In the genomic region with DNA sequence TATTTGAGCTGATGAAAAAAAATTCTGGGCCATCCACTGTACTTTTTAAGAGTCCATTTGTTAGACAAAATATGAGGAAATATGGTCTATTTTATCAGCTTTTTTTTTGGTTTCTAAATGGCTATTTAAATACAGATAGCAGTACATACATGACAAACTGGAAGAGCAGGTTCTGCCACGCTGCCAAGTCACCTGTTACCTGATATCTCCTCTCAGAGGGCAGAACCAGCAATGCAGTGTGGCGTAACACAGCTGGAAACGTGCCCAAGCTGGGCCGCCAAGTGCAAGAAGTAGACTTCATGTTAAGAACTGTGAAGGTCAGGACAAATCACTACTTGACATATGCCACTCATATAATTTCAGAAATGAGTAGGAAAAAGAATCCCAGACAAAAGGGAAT, we compare ENCODE assay signal across 16 cellular contexts. TPM values are rescaled to one million over a fixed set of nuclear protein-coding genes. Genes with fewer than 3 reads are reported as not detected.
DNase-seq lines count a peak whose midpoint lies in the region; ATAC-seq and TF ChIP-seq lines count a peak whose summit lies in the region.
"Had no signal": no experiment of that assay in that cellular context is flagged by ENCODE, and none has a peak within 500 bp of the region (broad histone marks: within the 10 kb centered on the region; RNA-seq: fewer than 3 reads in every experiment).

No MANE protein-coding gene starts in this region.

- intact Hi-C loops in body of pancreas (cut with DNase I), result no loop called here
- intact Hi-C loops in right cardiac atrium (cut with DNase I), result no loop called here

- H3K27me3 Mint-ChIP-seq in GM23338 (ENCODE audit: insufficient read depth, low read depth, poor library complexity), result peaks cover 58% of the 10 kb centered on the region
- peaks cover 55% of the 10 kb centered on the region for H3K27me3 Mint-ChIP-seq in neural progenitor cell (ENCODE audit: insufficient read depth, low read depth)

- H3K4me1 Mint-ChIP-seq in GM23338 (peaks cover 42% of the 10 kb centered on the region), neural progenitor cell (peaks cover 15% of the 10 kb centered on the region)

- no peaks in the 10 kb centered on the region for H3K9me3 ChIP-seq in body of pancreas
- H3K9me3 ChIP-seq in neural progenitor cell (ENCODE audit: low read depth), result no peaks in the 10 kb centered on the region
- no peaks in the 10 kb centered on the region for H3K9me3 ChIP-seq in right cardiac atrium (ENCODE audit: control insufficient read depth, low read length)

- H3K27ac ChIP-seq in GM23338 (ENCODE audit: low read depth) (no peak overlapping the region), body of pancreas (peak overlapping the region in 3 of 4 donors; percentile 37 to 68 (median 54)), neural progenitor cell (no peak overlapping the region), right cardiac atrium (ENCODE audit: low read length) (no peak overlapping the region)
- H3K27ac ChIP-seq: brain microvascular endothelial cell had no signal

- H3K79me2 ChIP-seq in GM23338 (replicated peaks; ENCODE audit: insufficient read depth), result no peaks in the 10 kb centered on the region
- H3K79me2 ChIP-seq in neural progenitor cell (ENCODE audit: low read depth), result no peaks in the 10 kb centered on the region

- no peaks in the 10 kb centered on the region for H3K9me2 ChIP-seq in GM23338 (ENCODE audit: insufficient read depth)

- TF ChIP-seq CTCF in GM23338 (conservative IDR thresholded peaks at IDR 0.05; ENCODE audit: low read depth in 2 of 2), result peak in 1 of 2 experiments; percentile 17; a peak in 1 of 4 replicates
- TF ChIP-seq CTCF in body of pancreas (IDR thresholded peaks at IDR 0.05), result peak in 2 of 7 experiments; percentile 13 to 31
- TF ChIP-seq CTCF in neural progenitor cell (IDR thresholded peaks at IDR 0.05), result no peak
- TF ChIP-seq CTCF in omental fat pad (IDR thresholded peaks at IDR 0.05), result no peak

- H3K27ac Mint-ChIP-seq in GM23338 (no peak overlapping the region), neural progenitor cell (no peak overlapping the region)

- no peaks in the 10 kb centered on the region for H3K36me3 ChIP-seq in GM23338 (ENCODE audit: insufficient read depth)
- H3K36me3 ChIP-seq in body of pancreas (replicated peaks in 1 of 2; ENCODE audit: insufficient read depth in 1 of 2, low read depth in 2 of 2), result no peaks in the 10 kb centered on the region
- H3K36me3 ChIP-seq in neural progenitor cell, result no peaks in the 10 kb centered on the region
- H3K36me3 ChIP-seq: brain microvascular endothelial cell had no signal

- H3K4me3 ChIP-seq in GM23338 (no peak overlapping the region), body of pancreas (no peak overlapping the region), neural progenitor cell (no peak overlapping the region), right cardiac atrium (ENCODE audit: low read length) (no peak overlapping the region)

- H3K4me1 ChIP-seq in GM23338 (ENCODE audit: insufficient read depth) (peaks cover 21% of the 10 kb centered on the region), body of pancreas (peaks cover 35% of the 10 kb centered on the region), neural progenitor cell (no peaks in the 10 kb centered on the region), right cardiac atrium (ENCODE audit: control insufficient read depth, insufficient read depth, low read length) (no peaks in the 10 kb centered on the region)

- H3K4me3 Mint-ChIP-seq in GM23338, result peak overlapping the region; percentile 53
- H3K4me3 Mint-ChIP-seq in neural progenitor cell, result peak overlapping the region; percentile 23

- H4K20me1 ChIP-seq in GM23338 (replicated peaks; ENCODE audit: insufficient read depth) (peaks cover 12% of the 10 kb centered on the region; the same call in 1 of the 2 replicates), neural progenitor cell (ENCODE audit: low read depth) (peaks cover 29% of the 10 kb centered on the region)

- H3K9ac ChIP-seq in neural progenitor cell, result no peak overlapping the region

- H3F3A ChIP-seq in GM23338 (replicated peaks; ENCODE audit: low read depth) (0 out of 2 replicates have a peak, but pooled peaks cover 4% of the 10 kb centered on the region), neural progenitor cell (ENCODE audit: low read depth) (peaks cover 4% of the 10 kb centered on the region)

- no peak overlapping the region for H2AFZ ChIP-seq in GM23338
- no peak overlapping the region for H2AFZ ChIP-seq in neural progenitor cell (replicated peaks)

- TF ChIP-seq POLR2A in body of pancreas (IDR thresholded peaks at IDR 0.05), result no peak

- 9 to 11% methylated on average over 4 of the region's 4 CpGs for WGBS in body of pancreas, 2 donors
- 75% methylated on average over 4 of the region's 4 CpGs for WGBS in right cardiac atrium

- H3K9me3 Mint-ChIP-seq in GM23338 (peaks cover 2% of the 10 kb centered on the region; the same call in 1 of the 3 replicates), neural progenitor cell (peaks cover 8% of the 10 kb centered on the region)

- ATAC-seq in GM23338, result no peak
- peak; percentile 99 for ATAC-seq in body of pancreas
- ATAC-seq in HG02588 (IDR thresholded peaks at IDR 0.05; ENCODE audit: unreplicated experiment), result no peak
- no peak for ATAC-seq in right cardiac atrium
- no peak for ATAC-seq in omental fat pad (ENCODE audit: low FRiP score)

- DNase-seq in GM23338 (ENCODE audit: low spot score) (peak; percentile 80), NCI-H2107 (lab: John Stamatoyannopoulos, UW) (peak; percentile 27), body of pancreas (peak; percentile 96 to 99 (median 97)), neural progenitor cell (ENCODE audit: low spot score) (no peak), right cardiac atrium (no peak), omental fat pad (ENCODE audit: low spot score) (no peak), HK-2 (ENCODE audit: unreplicated experiment) (no peak)
- DNase-seq: activated effector memory CD4-positive, alpha-beta T cell treated with Interleukin-2 at 50 U/mL for 16 hours; brain microvascular endothelial cell; hypothalamus; midbrain; OCI-M1 had no signal

- H3K36me3 Mint-ChIP-seq in GM23338 (ENCODE audit: low read depth) (no peaks in the 10 kb centered on the region), neural progenitor cell (no peaks in the 10 kb centered on the region)

- H3K4me2 ChIP-seq in GM23338 (peak overlapping the region; percentile 82), neural progenitor cell (no peak overlapping the region)

- H3K27me3 ChIP-seq in GM23338 (ENCODE audit: insufficient read depth), result peaks cover 62% of the 10 kb centered on the region
- H3K27me3 ChIP-seq in body of pancreas, result no peaks in the 10 kb centered on the region
- H3K27me3 ChIP-seq in neural progenitor cell, result peaks cover 77% of the 10 kb centered on the region
- H3K27me3 ChIP-seq in right cardiac atrium (ENCODE audit: control insufficient read depth, insufficient read depth), result peaks cover 4% of the 10 kb centered on the region

TF ChIP-seq in GM23338, 12 proteins besides CTCF, POLR2A, EP300 and RAD21 (continues in another document):
- no peak for TF ChIP-seq EZH2phosphoT487 (IDR thresholded peaks at IDR 0.05; ENCODE audit: unreplicated experiment)
- TF ChIP-seq NANOG (IDR thresholded peaks at IDR 0.05; ENCODE audit: borderline replicate concordance), result no peak

RNA-seq across cellular contexts. Expression of a gene that starts 8.1 kb away (rescaled TPM):
- 0.12 TPM in 1 of 2 replicates, not detected in the other for total RNA-seq in GM23338 (2014; rRNA removed; shearing (Covaris generic))
- polyA plus RNA-seq in GM23338 (2016; fragmentation: Nextera tagmentation; extraction: Ambion mirVana) (not detected in 2 replicates), right cardiac atrium (not detected)
- total RNA-seq in body of pancreas (1 to 10 TPM in 1 of 2 donors, not detected in 1; 1.3 TPM), neural progenitor cell (ENCODE audit: low replicate concordance) (not detected in 2 replicates), right cardiac atrium (not detected), omental fat pad (not detected)
- total RNA-seq: T-helper 1 cell treated with Interleukin-12 subunit alpha and Interleukin-12 subunit beta and Interleukin-4 antibody, amounts not matched to agents 30 ng/mL and 1 ng/mL, for 36 hours had no signal

RNA-seq across cellular contexts. Expression of a gene that starts 14.4 kb away (rescaled TPM):
- not detected in 2 replicates for total RNA-seq in GM23338 (2014; rRNA removed; shearing (Covaris generic))
- polyA plus RNA-seq in GM23338 (2016; fragmentation: Nextera tagmentation; extraction: Ambion mirVana) (0.21 TPM in 1 of 2 replicates, not detected in the other), right cardiac atrium (0.11 TPM)
- total RNA-seq in body of pancreas (10 to 100 TPM in 1 of 2 donors, 1 to 10 TPM in 1; 7.3 to 10.5 TPM), neural progenitor cell (ENCODE audit: low replicate concordance) (0.93 TPM in 1 of 2 replicates, not detected in the other), right cardiac atrium (under 1 TPM in 1 of 4 donors, not detected in 3; 0.14 TPM), omental fat pad (not detected)
- total RNA-seq: T-helper 1 cell treated with Interleukin-12 subunit alpha and Interleukin-12 subunit beta and Interleukin-4 antibody, amounts not matched to agents 30 ng/mL and 1 ng/mL, for 36 hours had no signal

RNA-seq across cellular contexts. Expression of a gene that starts 46.0 kb away (rescaled TPM):
- total RNA-seq in GM23338 (2014; rRNA removed; shearing (Covaris generic)), result not detected in 2 replicates
- polyA plus RNA-seq in GM23338 (2016; fragmentation: Nextera tagmentation; extraction: Ambion mirVana), result not detected in 2 replicates
- not detected for total RNA-seq in body of pancreas
- not detected in 2 replicates for total RNA-seq in neural progenitor cell (ENCODE audit: low replicate concordance)
- total RNA-seq in right cardiac atrium, result not detected
- polyA plus RNA-seq in right cardiac atrium, result not detected
- not detected for total RNA-seq in omental fat pad
- total RNA-seq: M059J had no signal
- polyA plus RNA-seq: BJ had no signal

RNA-seq across cellular contexts. Expression of a gene that starts 59.0 kb away (rescaled TPM):
- 52.1 and 64.4 TPM in 2 replicates for total RNA-seq in GM23338 (2014; rRNA removed; shearing (Covaris generic))
- 59.1 and 66.1 TPM in 2 replicates for polyA plus RNA-seq in GM23338 (2016; fragmentation: Nextera tagmentation; extraction: Ambion mirVana)
- total RNA-seq in body of pancreas, result 1 to 10 TPM in 1 of 2 donors, under 1 TPM in 1; 0.99 to 6.7 TPM
- 84.3 and 132 TPM in 2 replicates for total RNA-seq in neural progenitor cell (ENCODE audit: low replicate concordance)
- total RNA-seq in right cardiac atrium, result 10 to 100 TPM; 15.7 to 24.6 (median 19.2) TPM
- 17.7 TPM for polyA plus RNA-seq in right cardiac atrium
- 10 to 100 TPM in 3 of 4 donors, 1 to 10 TPM in 1; 9.5 to 30.9 (median 17.7) TPM for total RNA-seq in omental fat pad
- total RNA-seq: T-helper 1 cell treated with Interleukin-12 subunit alpha and Interleukin-12 subunit beta and Interleukin-4 antibody, amounts not matched to agents 30 ng/mL and 1 ng/mL, for 36 hours had no signal

Comparison
In these comparisons a context has a peak if more than half of its experiments do, and no peak if none do; other contexts are left out.
1. DNase-seq: peak in GM23338 (single experiment), NCI-H2107 (single experiment) and body of pancreas (4 of 4); none in neural progenitor cell (single experiment), right cardiac atrium (0 of 3), omental fat pad (single experiment) and HK-2 (single experiment).
2. H3K27ac ChIP-seq: peak in body of pancreas (3 of 4); none in GM23338 (single experiment), neural progenitor cell (single experiment) and right cardiac atrium (single experiment).